1 cellular context compared by ENCODE assay signal in the genomic region with DNA sequence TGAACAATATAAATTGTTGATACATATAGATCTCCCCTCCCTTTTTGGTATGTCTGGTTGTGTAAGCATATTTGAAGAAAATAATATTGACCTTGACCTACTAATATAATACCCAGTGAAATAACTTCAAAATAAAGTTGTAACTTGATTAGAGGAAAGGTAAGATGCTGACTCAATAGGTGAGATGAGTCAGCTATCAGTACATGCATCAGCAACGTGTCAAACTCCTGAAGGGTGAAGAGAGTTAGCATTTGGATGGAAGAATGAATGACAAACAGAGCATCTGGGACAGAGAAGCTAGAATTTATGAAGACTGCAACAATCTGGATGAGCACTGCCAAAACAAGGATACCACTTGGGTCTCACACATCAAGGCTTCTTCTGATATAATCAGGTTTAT.
TF ChIP-seq lines count a peak whose summit lies in the region.

No MANE protein-coding gene starts in this region.

TF ChIP-seq in IMR-90, 13 proteins besides CTCF, POLR2A, EP300 and RAD21:
- TF ChIP-seq MAFK (IDR thresholded peaks at IDR 0.05; ENCODE audit: low read depth, low read length) (no peak), CEBPB (IDR thresholded peaks at IDR 0.05; ENCODE audit: low read depth, low read length) (no peak), CHD1 (IDR thresholded peaks at IDR 0.05; ENCODE audit: low read depth, low read length) (no peak), FOS (IDR thresholded peaks at IDR 0.05; ENCODE audit: low read depth, low read length) (no peak), BHLHE40 (IDR thresholded peaks at IDR 0.05; ENCODE audit: low read depth, low read length) (no peak), NFE2L2 (IDR thresholded peaks at IDR 0.05; ENCODE audit: low read depth, low read length) (no peak), MXI1 (IDR thresholded peaks at IDR 0.05; ENCODE audit: borderline replicate concordance, low read depth, low read length) (no peak), RFX5 (IDR thresholded peaks at IDR 0.05; ENCODE audit: low read depth, low read length) (no peak), MAZ (IDR thresholded peaks at IDR 0.05; ENCODE audit: borderline replicate concordance, low read depth, low read length) (no peak)
